ENCODE assay signal across 1 cellular context in genomic region chr14:38012056-38012455, GRCh38.
TF ChIP-seq lines count a peak whose summit lies in the region.

No MANE protein-coding gene starts in this region.

TF ChIP-seq in HepG2, 621 proteins besides CTCF, POLR2A, EP300 and RAD21 (continued from another document):
- TF ChIP-seq THAP9 (CRISPR knock-in tag; IDR thresholded peaks at IDR 0.05; ENCODE audit: borderline replicate concordance) (no peak), XBP1 (CRISPR knock-in tag; IDR thresholded peaks at IDR 0.05) (no peak), DDIT3 (CRISPR knock-in tag; IDR thresholded peaks at IDR 0.05) (no peak), ZNF264 (CRISPR knock-in tag; IDR thresholded peaks at IDR 0.05) (no peak), MAX (IDR thresholded peaks at IDR 0.05) (no peak)
